Comparison of ENCODE assay signal across 12 cellular contexts in the genomic region with DNA sequence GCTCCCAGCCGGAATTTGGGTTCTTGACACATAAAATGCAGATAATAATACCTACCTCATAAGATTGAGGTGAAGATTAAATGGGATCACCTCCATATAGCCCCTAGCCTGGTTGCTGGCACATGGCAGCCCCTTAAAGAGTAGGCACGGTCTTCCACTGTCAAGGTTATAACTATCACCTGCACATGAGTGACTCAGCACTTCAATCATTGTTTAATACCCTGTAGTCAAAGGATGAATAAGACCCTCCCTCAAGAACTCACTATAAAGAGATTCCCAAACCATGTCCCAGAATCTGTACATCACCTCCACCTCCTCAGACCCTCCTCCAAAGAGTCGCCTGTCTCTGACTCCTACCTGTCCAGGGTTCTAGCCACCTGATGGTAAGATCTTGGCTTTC. TPM values are rescaled to one million over a fixed set of nuclear protein-coding genes. Genes with fewer than 3 reads are reported as not detected.
A peak's percentile ranks its signal among the peaks of the same experiment; 100 is the strongest.
DNase-seq lines count a peak whose midpoint lies in the region; ATAC-seq, FAIRE-seq and TF ChIP-seq lines count a peak whose summit lies in the region.
"Had no signal": no experiment of that assay in that cellular context is flagged by ENCODE, and none has a peak within 500 bp of the region (broad histone marks: within the 10 kb centered on the region; RNA-seq: fewer than 3 reads in every experiment).

No MANE protein-coding gene starts in this region.

- peak overlapping the region; percentile 12 for H2AK9ac ChIP-seq in IMR-90 (replicated peaks; ENCODE audit: low read depth, low read length, poor library complexity)

- H4K20me1 ChIP-seq in IMR-90 (ENCODE audit: insufficient read depth, low read length): no peaks in the 10 kb centered on the region
- no peaks in the 10 kb centered on the region for H4K20me1 ChIP-seq in K562 (replicated peaks; ENCODE audit: control insufficient read depth, insufficient read depth, low read length)
- no peaks in the 10 kb centered on the region for H4K20me1 ChIP-seq in smooth muscle cell (ENCODE audit: low read depth)

- H2BK15ac ChIP-seq in IMR-90 (ENCODE audit: low read depth, low read length): 0 out of 3 replicates have a peak overlapping the region, but pooled peaks have one; percentile 11

- H3K79me1 ChIP-seq in IMR-90 (ENCODE audit: low read depth in 1 of 2, low read length in 2 of 2): peaks cover 11 to 60% of the 10 kb centered on the region in 2 experiments

- no peak overlapping the region for H3K14ac ChIP-seq in IMR-90 (replicated peaks; ENCODE audit: low read depth, low read length)

- H3K9ac ChIP-seq in IMR-90 (ENCODE audit: low read depth, low read length): no peak overlapping the region
- H3K9ac ChIP-seq in K562 (ENCODE audit: insufficient read depth in 1 of 2, low read depth in 2 of 2, low read length in 2 of 2): no peak overlapping the region
- peak overlapping the region; percentile 98 for H3K9ac ChIP-seq in smooth muscle cell (ENCODE audit: low read depth)

- intact Hi-C loops in IMR-90 (cut with micrococcal nuclease) (no loop called here), K562 (cut with micrococcal nuclease) (no loop called here)

- no peaks in the 10 kb centered on the region for H3K9me3 ChIP-seq in IMR-90 (ENCODE audit: control insufficient read depth, insufficient read depth, low read length)
- no peaks in the 10 kb centered on the region for H3K9me3 ChIP-seq in K562 (replicated peaks; ENCODE audit: control insufficient read depth, insufficient read depth, low read depth, low read length)
- no peaks in the 10 kb centered on the region for H3K9me3 ChIP-seq in smooth muscle cell (replicated peaks; ENCODE audit: low read depth)

- peaks cover 23% of the 10 kb centered on the region for H3F3A ChIP-seq in smooth muscle cell (ENCODE audit: low read depth)

- BruUV-seq in IMR-90 (replicated peaks; lab: Mats Ljungman, UMichigan) (no TSS peak), K562 (replicated peaks; lab: Mats Ljungman, UMichigan) (no TSS peak)

- no peak overlapping the region for H4K5ac ChIP-seq in IMR-90 (ENCODE audit: low read depth, low read length)

- TF ChIP-seq RAD21 in IMR-90 (IDR thresholded peaks at IDR 0.05; ENCODE audit: low read length): no peak
- TF ChIP-seq RAD21 in K562 (CRISPR knock-in tag; conservative IDR thresholded peaks at IDR 0.05 in 1 of 2, IDR thresholded peaks at IDR 0.05 in 1 of 2): no peak

- H3K27me3 ChIP-seq in IMR-90 (ENCODE audit: control insufficient read depth, insufficient read depth, low read length): no peaks in the 10 kb centered on the region
- no peaks in the 10 kb centered on the region for H3K27me3 ChIP-seq in K562 (ENCODE audit: control insufficient read depth in 2 of 2, insufficient read depth in 2 of 2, low read length in 2 of 2)
- H3K27me3 ChIP-seq in smooth muscle cell (ENCODE audit: low read depth): no peaks in the 10 kb centered on the region

- ATAC-seq in IMR-90 (ENCODE audit: low read depth): no peak
- no peak for ATAC-seq in K562
- ATAC-seq in GM21423 (IDR thresholded peaks at IDR 0.05; ENCODE audit: unreplicated experiment): no peak
- ATAC-seq in HG02981 (IDR thresholded peaks at IDR 0.05; ENCODE audit: unreplicated experiment): no peak
- ATAC-seq: GM23338 had no signal

- no peak overlapping the region for H3K4ac ChIP-seq in IMR-90 (ENCODE audit: low read depth, low read length)

- POLR2A ChIA-PET in IMR-90 (lab: Charles Lee; ENCODE audit: unreplicated experiment) (no interaction called here), K562 (lab: Yijun Ruan, JAX) (interaction anchor here (0.6 to 12.5 kb wide), 3 partner anchors 9 to 198 kb away, joined by 3 to 164 read pairs (median 8); a partner anchor contains a TSS)

- CTCF ChIA-PET in IMR-90 (lab: Yijun Ruan, JAX): no interaction called here
- CTCF ChIA-PET in K562 (lab: Yijun Ruan, JAX; ENCODE audit: low intra/inter-chr PET ratio): no interaction called here

- H4K8ac ChIP-seq in IMR-90 (ENCODE audit: low read depth in 2 of 2, low read length in 2 of 2): no peak overlapping the region

- H2BK20ac ChIP-seq in IMR-90 (ENCODE audit: low read depth, low read length): no peak overlapping the region

- H3K79me2 ChIP-seq in K562 (ENCODE audit: control insufficient read depth, insufficient read depth, low read length) (peaks cover 4% of the 10 kb centered on the region; the same call in 1 of the 3 replicates), smooth muscle cell (ENCODE audit: low read depth) (peaks cover 59% of the 10 kb centered on the region)

- H2AK5ac ChIP-seq in IMR-90 (ENCODE audit: low read depth, low read length): no peak overlapping the region

- H2BK5ac ChIP-seq in IMR-90 (ENCODE audit: low read depth, low read length, poor library complexity, severe bottlenecking): no peak overlapping the region

- 80% methylated on average over 1 of the region's 3 CpGs; no CpG with 5 or more reads in 1 of the 2 experiments for WGBS in IMR-90 (ENCODE audit: extremely low coverage in 2 of 2, insufficient read length in 1 of 2), 2 experiments
- WGBS in K562 (ENCODE audit: insufficient coverage, low coverage, missing lambda C conversion rate): 64% methylated on average over 3 of the region's 3 CpGs
- 92% methylated on average over 3 of the region's 3 CpGs for WGBS in smooth muscle cell (ENCODE audit: low lambda C conversion rate)

- H2BK120ac ChIP-seq in IMR-90 (ENCODE audit: low read depth, low read length): no peak overlapping the region

- TF ChIP-seq CTCF in IMR-90 (conservative IDR thresholded peaks at IDR 0.05; ENCODE audit: low read depth, low read length) (no peak), K562 (IDR thresholded peaks at IDR 0.05 in 2 of 3, conservative IDR thresholded peaks at IDR 0.05 in 1 of 3; ENCODE audit: insufficient read depth in 2 of 3, low read depth in 1 of 3, low read length in 3 of 3) (no peak), smooth muscle cell (IDR thresholded peaks at IDR 0.05; ENCODE audit: borderline replicate concordance, insufficient read depth, poor library complexity, severe bottlenecking) (no peak)

- H3K4me1 ChIP-seq in IMR-90 (ENCODE audit: control insufficient read depth, insufficient read depth, low read length) (peaks cover 33% of the 10 kb centered on the region), K562 (replicated peaks in 1 of 2; ENCODE audit: control insufficient read depth in 2 of 2, insufficient read depth in 2 of 2, low read length in 2 of 2) (peaks cover 33 to 47% of the 10 kb centered on the region in 2 experiments), smooth muscle cell (ENCODE audit: low read depth) (peaks cover 35% of the 10 kb centered on the region)

- peaks cover 22% of the 10 kb centered on the region for H3K9me1 ChIP-seq in IMR-90 (ENCODE audit: insufficient read depth, low read length)
- peaks cover 7% of the 10 kb centered on the region for H3K9me1 ChIP-seq in K562 (ENCODE audit: control insufficient read depth, insufficient read depth, low read length)

- TF ChIP-seq POLR2A in IMR-90 (IDR thresholded peaks at IDR 0.05; ENCODE audit: low read depth, low read length) (0 out of 2 replicates have a peak, but pooled peaks have one; percentile 15), K562 (conservative IDR thresholded peaks at IDR 0.05) (no peak)

- H2AFZ ChIP-seq in IMR-90 (replicated peaks; ENCODE audit: low read length, poor library complexity) (no peak overlapping the region), K562 (ENCODE audit: low read depth, low read length) (no peak overlapping the region), smooth muscle cell (ENCODE audit: low read depth) (no peak overlapping the region)
- H2AFZ ChIP-seq: GM23338 had no signal

- H3K56ac ChIP-seq in IMR-90 (ENCODE audit: extremely low read depth, insufficient read depth, low read length): no peak overlapping the region

- dilution Hi-C loops in IMR-90 (cut with HindIII; ENCODE audit: low sequenced_read_pairs, unreplicated experiment): no loop called here

- H3K4me2 ChIP-seq in IMR-90 (ENCODE audit: low read depth, low read length): no peak overlapping the region
- no peak overlapping the region for H3K4me2 ChIP-seq in K562 (ENCODE audit: insufficient read depth, low read length)
- no peak overlapping the region for H3K4me2 ChIP-seq in smooth muscle cell

- H3K36me3 ChIP-seq in IMR-90 (ENCODE audit: control insufficient read depth, insufficient read depth, low read length) (no peaks in the 10 kb centered on the region), K562 (ENCODE audit: control insufficient read depth, insufficient read depth, low read length) (no peaks in the 10 kb centered on the region), smooth muscle cell (ENCODE audit: low read depth) (no peaks in the 10 kb centered on the region)

- in situ Hi-C loops in IMR-90 (cut with MboI; ENCODE audit: low sequenced_read_pairs): no loop called here
- in situ Hi-C loops in K562 (cut with MboI): no loop called here

- no peak overlapping the region for H4K91ac ChIP-seq in IMR-90 (ENCODE audit: insufficient read depth, low read depth, low read length)

- no peak for DNase-seq in IMR-90
- no peak for DNase-seq in K562 (ENCODE audit: extremely low read depth in 1 of 4, low spot score in 3 of 4)
- DNase-seq in smooth muscle cell (lab: John Stamatoyannopoulos, UW; ENCODE audit: unreplicated experiment): no peak
- DNase-seq: activated CD4-positive, alpha-beta T cell treated with anti-CD3 and anti-CD28 coated beads, Interleukin-2, amount 50 U/mL, for 1 hour; effector CD4-positive, alpha-beta T cell; NCI-H1417; SW 1271 had no signal

- H3K4me3 ChIP-seq in IMR-90 (ENCODE audit: insufficient read depth, low read depth, low read length): no peak overlapping the region
- no peak overlapping the region for H3K4me3 ChIP-seq in K562
- no peak overlapping the region for H3K4me3 ChIP-seq in smooth muscle cell

- no peak overlapping the region for H3K23ac ChIP-seq in IMR-90 (ENCODE audit: low read depth, low read length)

- H3K27ac ChIP-seq in IMR-90 (ENCODE audit: insufficient read depth, low read length) (no peak overlapping the region), K562 (ENCODE audit: extremely low read depth, low read depth, low read length) (no peak overlapping the region), smooth muscle cell (ENCODE audit: low read depth) (peak overlapping the region; percentile 99)

- H3K18ac ChIP-seq in IMR-90 (ENCODE audit: low read depth, low read length): no peak overlapping the region

- FAIRE-seq in K562 (lab: Jason Lieb, UNC): no peak
- FAIRE-seq: D721Med, urothelium cell line had no signal

- TF ChIP-seq EP300 in K562 (IDR thresholded peaks at IDR 0.05; ENCODE audit: low read length): no peak

RNA-seq across cellular contexts. Expression of a gene that starts 6.5 kb away (rescaled TPM):
- total RNA-seq in IMR-90 (2012; rRNA removed) (753 and 755 TPM in 2 replicates), K562 (2014; rRNA removed) (250 and 267 TPM in 2 replicates), K562 (2014; rRNA removed; fragmentation: Illumina TruSeq; extraction: Trizol) (41.3 and 44.0 TPM in 2 replicates), K562 (2015; rRNA removed; fragmentation: Illumina TruSeq; extraction: Trizol) (89.1 and 97.7 TPM in 2 replicates), K562 (2021) (347 and 354 TPM in 2 replicates), smooth muscle cell (237 and 256 TPM in 2 replicates)
- polyA plus RNA-seq in IMR-90 (2012; rRNA removed) (563 and 927 TPM in 2 replicates), K562 (2011; rRNA removed) (88.2 and 129 TPM in 2 replicates), K562 (2014; fragmentation: Illumina TruSeq; extraction: Trizol) (77.1 and 104 TPM in 2 replicates), K562 (2014; fragmentation: Nextera tagmentation; extraction: Ambion mirVana) (1 to 10 TPM in 1 of 2 experiments, under 1 TPM in 1; 1.00 to 4.5 TPM), K562 (2014; rRNA removed) (123 and 166 TPM in 2 replicates), smooth muscle cell (626 and 674 TPM in 2 replicates)
- 602 and 638 TPM in 2 replicates for polyA plus RNA-seq in IMR-90 (2012; cell fraction: cytosol; rRNA removed)
- 1,137 and 1,144 TPM in 2 replicates for polyA plus RNA-seq in IMR-90 (2012; cell fraction: nucleus; rRNA removed; ENCODE audit: low replicate concordance)
- 84.8 and 209 TPM in 2 replicates for total RNA-seq in K562 (2011; cell fraction: chromatin; rRNA removed; ENCODE audit: low replicate concordance)
- total RNA-seq in K562 (2011; cell fraction: nucleolus; rRNA removed): 154 and 172 TPM in 2 replicates
- total RNA-seq in K562 (2011; cell fraction: nucleoplasm; rRNA removed): 95.4 and 117 TPM in 2 replicates
- polyA plus RNA-seq in K562 (2011; cell fraction: cytosol; rRNA removed): 116 and 274 TPM in 2 replicates
- polyA plus RNA-seq in K562 (2011; cell fraction: nucleus; rRNA removed): 154 and 164 TPM in 2 replicates
- 193 TPM in 2 replicates for polyA plus RNA-seq in K562 (2012)
- 104 and 109 TPM in 2 replicates for polyA minus RNA-seq in K562 (2011; rRNA and poly(A)+ RNA removed)
- 151 and 176 TPM in 2 replicates for polyA minus RNA-seq in K562 (2011; cell fraction: cytosol; rRNA and poly(A)+ RNA removed)
- 47.4 and 69.6 TPM in 2 replicates for polyA minus RNA-seq in K562 (2011; cell fraction: nucleus; rRNA and poly(A)+ RNA removed)

RNA-seq across cellular contexts. Expression of a gene that starts 25.8 kb away (rescaled TPM):
- total RNA-seq in IMR-90 (2012; rRNA removed): 2.3 and 2.5 TPM in 2 replicates
- 9.0 and 11.6 TPM in 2 replicates for polyA plus RNA-seq in IMR-90 (2012; rRNA removed)
- polyA plus RNA-seq in IMR-90 (2012; cell fraction: cytosol; rRNA removed): 4.0 and 8.8 TPM in 2 replicates
- polyA plus RNA-seq in IMR-90 (2012; cell fraction: nucleus; rRNA removed; ENCODE audit: low replicate concordance): 14.6 and 16.6 TPM in 2 replicates
- total RNA-seq in K562 (2011; cell fraction: chromatin; rRNA removed; ENCODE audit: low replicate concordance): 4.5 and 10.4 TPM in 2 replicates
- 5.4 and 5.8 TPM in 2 replicates for total RNA-seq in K562 (2011; cell fraction: nucleolus; rRNA removed)
- 5.7 and 7.9 TPM in 2 replicates for total RNA-seq in K562 (2011; cell fraction: nucleoplasm; rRNA removed)
- 7.3 and 8.0 TPM in 2 replicates for total RNA-seq in K562 (2014; rRNA removed)
- total RNA-seq in K562 (2014; rRNA removed; fragmentation: Illumina TruSeq; extraction: Trizol): 4.2 and 4.4 TPM in 2 replicates
- total RNA-seq in K562 (2015; rRNA removed; fragmentation: Illumina TruSeq; extraction: Trizol): 4.7 and 5.1 TPM in 2 replicates
- 13.7 and 14.5 TPM in 2 replicates for total RNA-seq in K562 (2021)
- polyA plus RNA-seq in K562 (2011; rRNA removed): 5.2 and 9.0 TPM in 2 replicates
- 11.1 and 12.3 TPM in 2 replicates for polyA plus RNA-seq in K562 (2011; cell fraction: cytosol; rRNA removed)
- polyA plus RNA-seq in K562 (2011; cell fraction: nucleus; rRNA removed): 14.4 and 17.6 TPM in 2 replicates
- 3.8 and 8.5 TPM in 2 replicates for polyA plus RNA-seq in K562 (2012)
- polyA plus RNA-seq in K562 (2014; fragmentation: Illumina TruSeq; extraction: Trizol): 9.2 and 10.1 TPM in 2 replicates
- under 1 TPM; 0.36 to 0.37 TPM for polyA plus RNA-seq in K562 (2014; fragmentation: Nextera tagmentation; extraction: Ambion mirVana)
- 8.7 and 11.0 TPM in 2 replicates for polyA plus RNA-seq in K562 (2014; rRNA removed)
- polyA minus RNA-seq in K562 (2011; rRNA and poly(A)+ RNA removed): 5.8 and 6.9 TPM in 2 replicates
- polyA minus RNA-seq in K562 (2011; cell fraction: cytosol; rRNA and poly(A)+ RNA removed): 10.8 and 15.0 TPM in 2 replicates
- 2.6 and 5.0 TPM in 2 replicates for polyA minus RNA-seq in K562 (2011; cell fraction: nucleus; rRNA and poly(A)+ RNA removed)
- 13.5 and 13.8 TPM in 2 replicates for total RNA-seq in smooth muscle cell
- 10.5 and 11.0 TPM in 2 replicates for polyA plus RNA-seq in smooth muscle cell

RNA-seq across cellular contexts. Expression of a gene that starts 45.3 kb away (rescaled TPM):
- total RNA-seq in IMR-90 (2012; rRNA removed) (0.18 and 0.28 TPM in 2 replicates), K562 (2014; rRNA removed) (0.45 and 0.49 TPM in 2 replicates), K562 (2014; rRNA removed; fragmentation: Illumina TruSeq; extraction: Trizol) (0.38 and 0.40 TPM in 2 replicates), K562 (2015; rRNA removed; fragmentation: Illumina TruSeq; extraction: Trizol) (0.40 and 0.72 TPM in 2 replicates), K562 (2021) (1.4 and 1.9 TPM in 2 replicates), smooth muscle cell (2.1 and 5.0 TPM in 2 replicates)
- polyA plus RNA-seq in IMR-90 (2012; rRNA removed) (0.86 and 1.4 TPM in 2 replicates), K562 (2011; rRNA removed) (1.7 and 3.2 TPM in 2 replicates), K562 (2014; fragmentation: Illumina TruSeq; extraction: Trizol) (0.79 and 1.1 TPM in 2 replicates), K562 (2014; fragmentation: Nextera tagmentation; extraction: Ambion mirVana) (under 1 TPM; 0.04 to 0.06 TPM), K562 (2014; rRNA removed) (1.0 and 1.5 TPM in 2 replicates), smooth muscle cell (2.2 and 4.2 TPM in 2 replicates)
- polyA plus RNA-seq in IMR-90 (2012; cell fraction: cytosol; rRNA removed): 0.15 and 0.41 TPM in 2 replicates
- 10.3 and 13.3 TPM in 2 replicates for polyA plus RNA-seq in IMR-90 (2012; cell fraction: nucleus; rRNA removed; ENCODE audit: low replicate concordance)
- 2.6 and 4.3 TPM in 2 replicates for total RNA-seq in K562 (2011; cell fraction: chromatin; rRNA removed; ENCODE audit: low replicate concordance)
- 3.5 and 4.1 TPM in 2 replicates for total RNA-seq in K562 (2011; cell fraction: nucleolus; rRNA removed)
- 3.1 and 4.4 TPM in 2 replicates for total RNA-seq in K562 (2011; cell fraction: nucleoplasm; rRNA removed)
- polyA plus RNA-seq in K562 (2011; cell fraction: cytosol; rRNA removed): 2.0 and 2.8 TPM in 2 replicates
- 15.5 and 18.8 TPM in 2 replicates for polyA plus RNA-seq in K562 (2011; cell fraction: nucleus; rRNA removed)
- 0.77 and 2.6 TPM in 2 replicates for polyA plus RNA-seq in K562 (2012)
- polyA minus RNA-seq in K562 (2011; rRNA and poly(A)+ RNA removed): 0.53 and 0.96 TPM in 2 replicates
- polyA minus RNA-seq in K562 (2011; cell fraction: cytosol; rRNA and poly(A)+ RNA removed): 1.7 and 2.1 TPM in 2 replicates
- 1.3 and 2.0 TPM in 2 replicates for polyA minus RNA-seq in K562 (2011; cell fraction: nucleus; rRNA and poly(A)+ RNA removed)

RNA-seq across cellular contexts. Expression of a gene that starts 47.1 kb away (rescaled TPM):
- total RNA-seq in IMR-90 (2012; rRNA removed): not detected in 2 replicates
- polyA plus RNA-seq in IMR-90 (2012; rRNA removed): not detected in 2 replicates
- polyA plus RNA-seq in IMR-90 (2012; cell fraction: cytosol; rRNA removed): 0.03 TPM in 1 of 2 replicates, not detected in the other
- 0.29 TPM in 1 of 2 replicates, not detected in the other for polyA plus RNA-seq in IMR-90 (2012; cell fraction: nucleus; rRNA removed; ENCODE audit: low replicate concordance)
- total RNA-seq in K562 (2011; cell fraction: chromatin; rRNA removed; ENCODE audit: low replicate concordance): not detected in 2 replicates
- not detected in 2 replicates for total RNA-seq in K562 (2011; cell fraction: nucleolus; rRNA removed)
- not detected in 2 replicates for total RNA-seq in K562 (2011; cell fraction: nucleoplasm; rRNA removed)
- total RNA-seq in K562 (2014; rRNA removed): not detected in 2 replicates
- total RNA-seq in K562 (2014; rRNA removed; fragmentation: Illumina TruSeq; extraction: Trizol): not detected in 2 replicates
- not detected in 2 replicates for total RNA-seq in K562 (2015; rRNA removed; fragmentation: Illumina TruSeq; extraction: Trizol)
- total RNA-seq in K562 (2021): 0.27 and 0.49 TPM in 2 replicates
- polyA plus RNA-seq in K562 (2011; rRNA removed): 0.10 and 0.68 TPM in 2 replicates
- polyA plus RNA-seq in K562 (2011; cell fraction: cytosol; rRNA removed): 0.30 and 0.37 TPM in 2 replicates
- 0.24 TPM in 1 of 2 replicates, not detected in the other for polyA plus RNA-seq in K562 (2011; cell fraction: nucleus; rRNA removed)
- 0.18 and 0.36 TPM in 2 replicates for polyA plus RNA-seq in K562 (2012)
- polyA plus RNA-seq in K562 (2014; fragmentation: Illumina TruSeq; extraction: Trizol): not detected in 2 replicates
- polyA plus RNA-seq in K562 (2014; fragmentation: Nextera tagmentation; extraction: Ambion mirVana): under 1 TPM in 1 of 2 experiments, not detected in 1; 0.13 TPM
- polyA plus RNA-seq in K562 (2014; rRNA removed): 0.45 TPM in 1 of 2 replicates, not detected in the other
- polyA minus RNA-seq in K562 (2011; rRNA and poly(A)+ RNA removed): 0.75 TPM in 1 of 2 replicates, not detected in the other
- not detected in 2 replicates for polyA minus RNA-seq in K562 (2011; cell fraction: cytosol; rRNA and poly(A)+ RNA removed)
- not detected in 2 replicates for polyA minus RNA-seq in K562 (2011; cell fraction: nucleus; rRNA and poly(A)+ RNA removed)
- total RNA-seq in smooth muscle cell: 16.8 and 27.1 TPM in 2 replicates
- 8.9 and 53.5 TPM in 2 replicates for polyA plus RNA-seq in smooth muscle cell

RNA-seq across cellular contexts. Expression of a gene that starts 53.5 kb away (rescaled TPM):
- total RNA-seq in IMR-90 (2012; rRNA removed): 45.8 and 50.0 TPM in 2 replicates
- polyA plus RNA-seq in IMR-90 (2012; rRNA removed): 89.0 and 106 TPM in 2 replicates
- polyA plus RNA-seq in IMR-90 (2012; cell fraction: cytosol; rRNA removed): 132 and 144 TPM in 2 replicates
- 24.2 and 31.7 TPM in 2 replicates for polyA plus RNA-seq in IMR-90 (2012; cell fraction: nucleus; rRNA removed; ENCODE audit: low replicate concordance)
- total RNA-seq in K562 (2011; cell fraction: chromatin; rRNA removed; ENCODE audit: low replicate concordance): 9.0 and 18.3 TPM in 2 replicates
- total RNA-seq in K562 (2011; cell fraction: nucleolus; rRNA removed): 19.3 and 22.5 TPM in 2 replicates
- total RNA-seq in K562 (2011; cell fraction: nucleoplasm; rRNA removed): 16.0 and 16.2 TPM in 2 replicates
- total RNA-seq in K562 (2014; rRNA removed): 92.7 and 98.7 TPM in 2 replicates
- total RNA-seq in K562 (2014; rRNA removed; fragmentation: Illumina TruSeq; extraction: Trizol): 28.6 and 43.2 TPM in 2 replicates
- 69.3 and 74.6 TPM in 2 replicates for total RNA-seq in K562 (2015; rRNA removed; fragmentation: Illumina TruSeq; extraction: Trizol)
- 59.2 and 66.6 TPM in 2 replicates for total RNA-seq in K562 (2021)
- 39.0 and 62.8 TPM in 2 replicates for polyA plus RNA-seq in K562 (2011; rRNA removed)
- 100 and 125 TPM in 2 replicates for polyA plus RNA-seq in K562 (2011; cell fraction: cytosol; rRNA removed)
- polyA plus RNA-seq in K562 (2011; cell fraction: nucleus; rRNA removed): 37.5 and 38.3 TPM in 2 replicates
- 84.9 and 94.8 TPM in 2 replicates for polyA plus RNA-seq in K562 (2012)
- 64.0 and 81.6 TPM in 2 replicates for polyA plus RNA-seq in K562 (2014; fragmentation: Illumina TruSeq; extraction: Trizol)
- 100 to 1,000 TPM; 157 to 161 TPM for polyA plus RNA-seq in K562 (2014; fragmentation: Nextera tagmentation; extraction: Ambion mirVana)
- polyA plus RNA-seq in K562 (2014; rRNA removed): 88.8 and 91.0 TPM in 2 replicates
- polyA minus RNA-seq in K562 (2011; rRNA and poly(A)+ RNA removed): 19.4 and 21.7 TPM in 2 replicates
- 15.4 and 23.8 TPM in 2 replicates for polyA minus RNA-seq in K562 (2011; cell fraction: cytosol; rRNA and poly(A)+ RNA removed)
- 9.3 and 18.7 TPM in 2 replicates for polyA minus RNA-seq in K562 (2011; cell fraction: nucleus; rRNA and poly(A)+ RNA removed)
- 32.2 and 55.1 TPM in 2 replicates for total RNA-seq in smooth muscle cell
- 146 and 156 TPM in 2 replicates for polyA plus RNA-seq in smooth muscle cell
